2 cellular contexts compared by ENCODE assay signal in the genomic region with DNA sequence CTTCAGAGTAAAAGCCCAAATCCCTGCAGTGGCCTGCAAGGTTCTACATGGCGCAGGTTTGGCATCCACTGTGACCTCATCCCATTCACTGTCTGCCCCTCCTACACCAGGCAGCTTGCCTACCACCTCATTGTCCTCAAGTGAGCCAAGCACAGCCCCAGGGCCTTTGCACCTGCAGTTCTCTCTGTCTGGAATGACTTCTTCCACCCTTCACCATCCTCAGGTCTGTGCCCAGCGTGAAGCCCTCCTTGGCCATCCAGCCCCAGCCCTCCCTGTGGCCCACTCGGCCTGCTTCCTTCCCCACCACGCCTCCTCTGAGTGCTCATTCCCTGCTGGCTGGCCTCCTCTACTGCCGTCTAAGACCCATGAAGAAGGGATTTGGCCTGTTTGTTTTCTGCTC.
TF ChIP-seq lines count a peak whose summit lies in the region.

No MANE protein-coding gene starts in this region.

TF ChIP-seq in HEK293, 187 proteins besides CTCF, POLR2A, EP300 and RAD21:
- TF ChIP-seq ZNF184 (tag by site-specific recombination; IDR thresholded peaks at IDR 0.05) (no peak), ZNF623 (tag by site-specific recombination; IDR thresholded peaks at IDR 0.05) (peak; percentile 80)

TF ChIP-seq in K562, 482 proteins besides CTCF, POLR2A, EP300 and RAD21:
- peak; percentile 33 for TF ChIP-seq RBM25 (IDR thresholded peaks at IDR 0.05; ENCODE audit: low read depth, low read length, severe bottlenecking)
- TF ChIP-seq, protein P1, sequence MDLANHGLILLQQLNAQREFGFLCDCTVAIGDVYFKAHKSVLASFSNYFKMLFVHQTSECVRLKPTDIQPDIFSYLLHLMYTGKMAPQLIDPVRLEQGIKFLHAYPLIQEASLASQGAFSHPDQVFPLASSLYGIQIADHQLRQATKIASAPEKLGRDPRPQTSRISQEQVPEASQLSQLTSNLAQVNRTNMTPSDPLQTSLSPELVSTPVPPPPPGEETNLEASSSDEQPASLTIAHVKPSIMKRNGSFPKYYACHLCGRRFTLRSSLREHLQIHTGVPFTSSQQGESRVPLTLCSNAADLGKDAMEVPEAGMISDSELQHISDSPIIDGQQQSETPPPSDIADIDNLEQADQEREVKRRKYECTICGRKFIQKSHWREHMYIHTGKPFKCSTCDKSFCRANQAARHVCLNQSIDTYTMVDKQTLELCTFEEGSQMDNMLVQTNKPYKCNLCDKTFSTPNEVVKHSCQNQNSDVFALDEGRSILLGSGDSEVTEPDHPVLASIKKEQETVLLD (IDR thresholded peaks at IDR 0.05) = no peak
